1 cellular context compared by ENCODE assay signal in the genomic region with DNA sequence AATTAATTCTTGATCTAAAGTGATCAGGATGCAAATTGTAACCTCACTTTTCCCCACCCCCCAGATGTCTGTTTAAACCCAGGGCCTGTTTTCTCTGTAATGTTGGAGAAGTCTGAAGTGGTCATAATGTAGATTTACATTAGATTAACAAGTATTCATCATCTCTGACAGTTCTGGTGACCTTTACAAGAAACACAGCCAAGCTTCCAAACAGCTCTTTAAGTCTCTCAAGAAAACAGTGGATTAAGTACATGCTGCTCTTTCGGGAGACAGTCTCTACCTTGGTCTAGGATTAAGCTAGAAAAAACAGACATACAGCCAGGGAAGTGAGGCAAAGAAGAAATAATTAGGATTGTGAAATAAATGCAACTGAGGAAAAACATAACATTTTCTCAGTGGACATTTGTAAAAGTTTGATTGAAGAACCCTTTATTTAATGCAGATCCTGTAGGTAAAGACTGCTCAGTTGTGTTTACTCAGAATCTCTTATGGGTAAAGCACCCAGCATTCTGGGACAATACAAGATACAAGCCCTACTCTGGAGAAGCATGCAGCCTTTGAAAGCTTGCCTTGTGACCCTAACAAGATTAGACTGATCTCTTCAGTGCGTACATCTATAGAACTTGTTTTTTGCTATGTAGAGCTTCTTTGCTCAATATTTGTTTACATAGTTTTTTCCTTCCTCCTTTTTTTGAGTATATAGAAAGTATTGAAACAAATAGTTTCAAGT.
TF ChIP-seq lines count a peak whose summit lies in the region.

No MANE protein-coding gene starts in this region.

TF ChIP-seq in HEK293, 187 proteins besides CTCF, POLR2A, EP300 and RAD21 (continued from another document):
- TF ChIP-seq, protein P1, sequence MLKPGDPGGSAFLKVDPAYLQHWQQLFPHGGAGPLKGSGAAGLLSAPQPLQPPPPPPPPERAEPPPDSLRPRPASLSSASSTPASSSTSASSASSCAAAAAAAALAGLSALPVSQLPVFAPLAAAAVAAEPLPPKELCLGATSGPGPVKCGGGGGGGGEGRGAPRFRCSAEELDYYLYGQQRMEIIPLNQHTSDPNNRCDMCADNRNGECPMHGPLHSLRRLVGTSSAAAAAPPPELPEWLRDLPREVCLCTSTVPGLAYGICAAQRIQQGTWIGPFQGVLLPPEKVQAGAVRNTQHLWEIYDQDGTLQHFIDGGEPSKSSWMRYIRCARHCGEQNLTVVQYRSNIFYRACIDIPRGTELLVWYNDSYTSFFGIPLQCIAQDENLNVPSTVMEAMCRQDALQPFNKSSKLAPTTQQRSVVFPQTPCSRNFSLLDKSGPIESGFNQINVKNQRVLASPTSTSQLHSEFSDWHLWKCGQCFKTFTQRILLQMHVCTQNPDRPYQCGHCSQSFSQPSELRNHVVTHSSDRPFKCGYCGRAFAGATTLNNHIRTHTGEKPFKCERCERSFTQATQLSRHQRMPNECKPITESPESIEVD (tag by site-specific recombination; IDR thresholded peaks at IDR 0.05) = peak; percentile 40; the same call in 1 of the 2 replicates
- no peak for TF ChIP-seq ZNF629 (tag by site-specific recombination; IDR thresholded peaks at IDR 0.05)
